28 cellular contexts compared by ENCODE assay signal in the genomic region with DNA sequence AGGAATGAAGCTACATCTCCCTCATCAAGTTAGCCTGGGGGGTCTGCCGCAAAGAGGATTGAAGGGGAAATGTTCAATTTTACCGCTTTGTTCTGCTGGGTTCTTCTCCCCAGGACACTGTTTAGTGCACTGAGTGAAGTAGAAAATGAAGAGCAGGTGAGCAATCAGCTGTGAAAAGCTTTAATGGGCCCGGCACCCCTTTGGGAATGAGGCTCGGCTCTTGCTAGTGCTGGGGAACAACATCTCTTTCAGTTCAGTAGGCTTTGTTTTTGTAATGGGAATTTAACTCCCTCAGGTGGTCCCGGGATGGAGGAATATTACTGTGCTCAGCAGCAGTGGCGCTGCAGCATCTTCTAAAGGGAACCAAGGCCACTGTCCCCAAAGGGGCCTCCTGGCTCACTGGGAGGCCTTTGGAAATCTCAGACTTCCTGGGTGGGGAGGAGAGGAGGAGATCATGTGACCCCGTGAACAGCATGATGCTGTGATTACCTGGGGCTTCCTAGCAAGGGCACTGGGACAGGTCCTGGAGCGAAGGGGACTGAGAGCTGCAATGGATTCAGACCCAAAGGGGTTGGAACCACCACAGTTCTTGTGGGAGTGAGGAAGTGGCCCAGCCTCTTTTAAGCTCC.
A peak's percentile ranks its signal among the peaks of the same experiment; 100 is the strongest.
DNase-seq lines count a peak whose midpoint lies in the region; ATAC-seq, FAIRE-seq and TF ChIP-seq lines count a peak whose summit lies in the region.
"Had no signal": no experiment of that assay in that cellular context is flagged by ENCODE, and none has a peak within 500 bp of the region (broad histone marks: within the 10 kb centered on the region; RNA-seq: fewer than 3 reads in every experiment).

No MANE protein-coding gene starts in this region.

- H2AFZ ChIP-seq in astrocyte (ENCODE audit: low read depth, low read length) = peak overlapping the region; percentile 47
- H2AFZ ChIP-seq in neural progenitor cell (replicated peaks) = no peak overlapping the region

- H3K9ac ChIP-seq in astrocyte (ENCODE audit: low read length) (no peak overlapping the region), neural progenitor cell (no peak overlapping the region)

- TF ChIP-seq CTCF in astrocyte (IDR thresholded peaks at IDR 0.05; ENCODE audit: insufficient read depth, low read depth, low read length) (no peak), neural progenitor cell (IDR thresholded peaks at IDR 0.05) (no peak)

- H3K27ac ChIP-seq in astrocyte (ENCODE audit: low read depth, low read length) = no peak overlapping the region
- peak overlapping the region; percentile 56 for H3K27ac ChIP-seq in neural progenitor cell
- H3K27ac ChIP-seq: brain microvascular endothelial cell, HL-60 had no signal

- no peaks in the 10 kb centered on the region for H3K9me3 ChIP-seq in astrocyte (ENCODE audit: insufficient read depth, low read depth, low read length)
- no peaks in the 10 kb centered on the region for H3K9me3 ChIP-seq in neural progenitor cell (ENCODE audit: low read depth)

- H3K9me3 Mint-ChIP-seq in astrocyte (ENCODE audit: unreplicated experiment) (peaks cover 2% of the 10 kb centered on the region), neural progenitor cell (peaks cover 6% of the 10 kb centered on the region)

- H3K36me3 Mint-ChIP-seq in astrocyte (ENCODE audit: low read depth, unreplicated experiment) (no peaks in the 10 kb centered on the region), neural progenitor cell (peaks cover 2% of the 10 kb centered on the region)

- H3K4me2 ChIP-seq in astrocyte (ENCODE audit: low read length) (no peak overlapping the region), neural progenitor cell (peak overlapping the region; percentile 68)

- ATAC-seq in esophagus mucosa = no peak
- ATAC-seq: left cardiac atrium, sciatic nerve had no signal

- H3K4me1 Mint-ChIP-seq in astrocyte (ENCODE audit: low read depth, unreplicated experiment) (peaks cover 12% of the 10 kb centered on the region), neural progenitor cell (peaks cover 28% of the 10 kb centered on the region)

- H3K27me3 Mint-ChIP-seq in astrocyte (ENCODE audit: low read depth, unreplicated experiment) (peaks cover 11% of the 10 kb centered on the region), neural progenitor cell (ENCODE audit: insufficient read depth, low read depth) (peaks cover 18% of the 10 kb centered on the region)
- H3K27me3 Mint-ChIP-seq: IgD-negative memory B cell had no signal

- H3K4me3 Mint-ChIP-seq in astrocyte (ENCODE audit: unreplicated experiment) = no peak overlapping the region
- H3K4me3 Mint-ChIP-seq in neural progenitor cell = peak overlapping the region; percentile 24
- H3K4me3 Mint-ChIP-seq: activated CD4-positive, alpha-beta memory T cell treated with anti-CD3 and anti-CD28 coated beads for 36 hours; nephron had no signal

- H3K27me3 ChIP-seq in astrocyte (ENCODE audit: insufficient read depth, low read length) (no peaks in the 10 kb centered on the region), neural progenitor cell (peaks cover 42% of the 10 kb centered on the region)
- H3K27me3 ChIP-seq: brain microvascular endothelial cell had no signal

- H3K36me3 ChIP-seq in astrocyte (ENCODE audit: insufficient read depth, low read length) = no peaks in the 10 kb centered on the region
- no peaks in the 10 kb centered on the region for H3K36me3 ChIP-seq in neural progenitor cell
- H3K36me3 ChIP-seq: brain microvascular endothelial cell had no signal

- peaks cover 12% of the 10 kb centered on the region for H3K4me1 ChIP-seq in astrocyte (ENCODE audit: insufficient read depth, low read length)
- peaks cover 23% of the 10 kb centered on the region for H3K4me1 ChIP-seq in neural progenitor cell

- H3K27ac Mint-ChIP-seq in astrocyte (ENCODE audit: unreplicated experiment) = no peak overlapping the region
- no peak overlapping the region for H3K27ac Mint-ChIP-seq in neural progenitor cell
- H3K27ac Mint-ChIP-seq: activated CD4-positive, alpha-beta memory T cell treated with anti-CD3 and anti-CD28 coated beads for 36 hours; nephron had no signal

- peaks cover 31% of the 10 kb centered on the region for H3F3A ChIP-seq in neural progenitor cell (ENCODE audit: low read depth)

- DNase-seq in NCI-H2081 (lab: John Stamatoyannopoulos, UW) = peak; percentile 2 to 29
- DNase-seq in NCI-H2081 treated with DMSO at 0.1 percent for 48 hours (lab: John Stamatoyannopoulos, UW) = no peak
- peak; percentile 25 for DNase-seq in NCI-H1436 treated with DMSO at 0.1 percent for 48 hours (lab: John Stamatoyannopoulos, UW)
- DNase-seq in astrocyte (ENCODE audit: low read depth) = no peak
- peak; percentile 59 for DNase-seq in neural progenitor cell (ENCODE audit: low spot score)
- DNase-seq in NCI-H510A (lab: John Stamatoyannopoulos, UW) = no peak
- DNase-seq in mesenteric fat pad (ENCODE audit: low spot score) = no peak
- DNase-seq: activated CD4-positive, alpha-beta memory T cell treated with anti-CD3 and anti-CD28 coated beads for 36 hours; activated CD4-positive, CD25-positive, alpha-beta regulatory T cell; activated effector memory CD4-positive, alpha-beta T cell treated with anti-CD3 and anti-CD28 coated beads, Interleukin-2, amount 50 U/mL, for 16 hours; brain microvascular endothelial cell; COR-L47; DND-41; effector memory CD4-positive, alpha-beta T cell; left cardiac atrium; mesenchymal stem cell; MM.1S; NCI-H1694 treated with DMSO at 0.1 percent for 48 hours; NCI-H526 treated with DMSO at 0.1 percent for 48 hours; OCI-M1; Right ventricle myocardium superior; SW 1271 had no signal

- H3K4me3 ChIP-seq in astrocyte (ENCODE audit: insufficient read depth, low read depth, low read length) = no peak overlapping the region
- peak overlapping the region; percentile 9 for H3K4me3 ChIP-seq in neural progenitor cell

- no peak for FAIRE-seq in astrocyte (lab: Jason Lieb, UNC)
- FAIRE-seq: GM19239 had no signal

- no peaks in the 10 kb centered on the region for H3K79me2 ChIP-seq in astrocyte (ENCODE audit: insufficient read depth, low read length)
- H3K79me2 ChIP-seq in neural progenitor cell (ENCODE audit: low read depth) = no peaks in the 10 kb centered on the region

- H4K20me1 ChIP-seq in astrocyte (ENCODE audit: insufficient read depth, low read length) (no peaks in the 10 kb centered on the region), neural progenitor cell (ENCODE audit: low read depth) (peaks cover 17% of the 10 kb centered on the region)

Comparison
In these comparisons a context has a peak if more than half of its experiments do, and no peak if none do; other contexts are left out.
1. DNase-seq: peak in NCI-H2081 (2 of 2), NCI-H1436 treated with DMSO at 0.1 percent for 48 hours (single experiment) and neural progenitor cell (single experiment); none in NCI-H2081 treated with DMSO at 0.1 percent for 48 hours (single experiment), astrocyte (single experiment), NCI-H510A (single experiment) and mesenteric fat pad (single experiment).